ENCODE assay signal across 1 cellular context in genomic region chr6:43435682-43436437, GRCh38.
TF ChIP-seq lines count a peak whose summit lies in the region.

No MANE protein-coding gene starts in this region.

TF ChIP-seq in HCT116, 20 proteins besides CTCF, POLR2A, EP300 and RAD21:
- TF ChIP-seq ATF3 (IDR thresholded peaks at IDR 0.05) (no peak), TCF7L2 (IDR thresholded peaks at IDR 0.05; ENCODE audit: borderline replicate concordance, extremely low read depth, insufficient read depth, insufficient read length) (no peak), ZNF274 (IDR thresholded peaks at IDR 0.05; ENCODE audit: low read depth, low read length) (no peak), ELF1 (IDR thresholded peaks at IDR 0.05; ENCODE audit: borderline replicate concordance, low read depth) (no peak), CEBPB (IDR thresholded peaks at IDR 0.05; ENCODE audit: low read depth) (no peak), CBX3 (IDR thresholded peaks at IDR 0.05; ENCODE audit: low read depth) (no peak), EZH2 (IDR thresholded peaks at IDR 0.05) (no peak), ZBTB33 (IDR thresholded peaks at IDR 0.05; ENCODE audit: extremely low read depth, insufficient replicate concordance, low read length) (no peak), FOSL1 (IDR thresholded peaks at IDR 0.05; ENCODE audit: low read depth) (no peak), JUND (IDR thresholded peaks at IDR 0.05) (no peak), SRF (IDR thresholded peaks at IDR 0.05; ENCODE audit: low read depth) (no peak), YY1 (IDR thresholded peaks at IDR 0.05; ENCODE audit: extremely low read depth, insufficient replicate concordance, low read depth, low read length) (no peak)
